ENCODE assay signal across 29 cellular contexts in the genomic region with DNA sequence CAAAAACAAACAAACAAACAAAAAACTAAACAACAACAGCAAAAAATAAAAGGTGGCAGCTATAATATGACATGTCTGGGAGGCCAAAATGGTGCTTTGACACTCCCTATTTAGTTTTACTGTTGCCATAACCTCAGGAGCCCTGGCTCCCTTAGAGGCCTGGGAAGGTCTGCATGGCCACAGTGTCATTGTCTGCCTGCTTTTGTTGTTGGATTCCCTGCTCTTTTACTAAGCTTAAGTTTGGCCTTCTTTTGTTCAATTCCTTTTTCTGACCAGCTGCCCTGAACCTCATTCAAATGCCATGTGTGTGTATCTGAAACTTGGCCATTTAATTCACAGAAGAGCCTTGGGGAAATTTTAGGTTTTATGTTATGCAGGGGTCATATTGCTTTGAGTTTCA.
"Had no signal": no experiment of that assay in that cellular context is flagged by ENCODE, and none has a peak within 500 bp of the region (broad histone marks: within the 10 kb centered on the region; RNA-seq: fewer than 3 reads in every experiment).

No MANE protein-coding gene starts in this region.

- H3K27ac Mint-ChIP-seq: activated CD4-positive, alpha-beta memory T cell treated with anti-CD3 and anti-CD28 coated beads for 36 hours; activated CD4-positive, alpha-beta T cell treated with anti-CD3 and anti-CD28 coated beads, Interleukin-2, amount 10 ng/mL, durations not matched to agents 24 days and 14 days; activated T-helper 2 cell treated with anti-CD3 and anti-CD28 coated beads, Interferon-gamma antibody, Interleukin-2, Interleukin-4, amounts not matched to agents 10 μg/mL and 5 μg/mL and 100 μg/mL, durations not matched to agents 14 hours and 24 hours and 36 hours; effector memory CD8-positive, alpha-beta T cell; immature natural killer cell; memory B cell; natural killer cell; T-helper 1 cell treated with Interleukin-12 subunit alpha and Interleukin-12 subunit beta and Interleukin-4 antibody, amounts not matched to agents 30 μg/mL and 1 μg/mL, for 36 hours had no signal

- H3K27me3 Mint-ChIP-seq: activated CD4-positive, alpha-beta memory T cell treated with anti-CD3 and anti-CD28 coated beads for 36 hours; activated CD4-positive, alpha-beta T cell treated with anti-CD3 and anti-CD28 coated beads, Interleukin-2, amount 10 ng/mL, durations not matched to agents 24 days and 14 days had no signal

- DNase-seq: activated CD4-positive, alpha-beta memory T cell treated with anti-CD3 and anti-CD28 coated beads for 36 hours; activated CD4-positive, alpha-beta T cell treated with anti-CD3 and anti-CD28 coated beads, Interleukin-2, amount 10 ng/mL, durations not matched to agents 24 days and 14 days; activated CD4-positive, CD25-positive, alpha-beta regulatory T cell treated with anti-CD3 and anti-CD28 coated beads, Interleukin-2, amount 50 U/mL, for 72 hours; activated CD8-positive, alpha-beta memory T cell treated with anti-CD3 and anti-CD28 coated beads, Interleukin-2, amount 50 U/mL, for 4 hours; activated naive CD4-positive, alpha-beta T cell; activated T-cell treated with anti-CD3 and anti-CD28 coated beads, Interleukin-2, amount 50 U/mL, for 1 hour; anterior cingulate cortex; dorsolateral prefrontal cortex; effector memory CD8-positive, alpha-beta T cell; hippocampal formation; immature natural killer cell; natural killer cell; pancreas; retina; stimulated activated CD4-positive, alpha-beta T cell treated with anti-CD3 and anti-CD28 coated beads, Interleukin-12 subunit alpha, Interleukin-12 subunit beta, amount 100 ng/mL, for 4 hours; stimulated activated CD4-positive, alpha-beta T cell treated with anti-CD3 and anti-CD28 coated beads, Interleukin-4, amount 100 ng/mL, for 1 hour; stimulated activated naive CD8-positive, alpha-beta T cell treated with anti-CD3 and anti-CD28 coated beads, Interleukin-15, Interleukin-2, amounts not matched to agents 100 U/mL and 50 U/mL, for 24 hours; T1000; testis; transverse colon; WERI-Rb-1 had no signal

- H3K27ac ChIP-seq: coronary artery, dorsolateral prefrontal cortex, gastroesophageal sphincter, pancreas, prostate gland, skin epidermis, testis, transverse colon, WERI-Rb-1 had no signal

- H3K27me3 ChIP-seq: dorsolateral prefrontal cortex, gastroesophageal sphincter, pancreas, testis, transverse colon had no signal

- H3K4me3 ChIP-seq: coronary artery, dorsolateral prefrontal cortex, gastroesophageal sphincter, pancreas, prostate gland, skin epidermis, testis, transverse colon had no signal

- H3K9me3 ChIP-seq: gastroesophageal sphincter, pancreas, prostate gland, testis, transverse colon had no signal

- H3K9me3 Mint-ChIP-seq: activated CD4-positive, alpha-beta memory T cell treated with anti-CD3 and anti-CD28 coated beads for 36 hours; activated CD4-positive, alpha-beta T cell treated with anti-CD3 and anti-CD28 coated beads, Interleukin-2, amount 10 ng/mL, durations not matched to agents 24 days and 14 days; activated naive CD4-positive, alpha-beta T cell treated with anti-CD3 and anti-CD28 coated beads, Interleukin-2, amount 50 U/mL, for 72 hours; activated T-helper 2 cell treated with anti-CD3 and anti-CD28 coated beads, Interferon-gamma antibody, Interleukin-2, Interleukin-4, amounts not matched to agents 10 μg/mL and 5 μg/mL and 100 μg/mL, durations not matched to agents 14 hours and 24 hours and 36 hours; effector memory CD8-positive, alpha-beta T cell; memory B cell; T-helper 1 cell treated with Interleukin-12 subunit alpha and Interleukin-12 subunit beta and Interleukin-4 antibody, amounts not matched to agents 30 μg/mL and 1 μg/mL, for 36 hours had no signal

- H3K36me3 Mint-ChIP-seq: activated CD4-positive, alpha-beta memory T cell treated with anti-CD3 and anti-CD28 coated beads for 36 hours; activated naive CD4-positive, alpha-beta T cell treated with anti-CD3 and anti-CD28 coated beads, Interleukin-2, amount 50 U/mL, for 72 hours; immature natural killer cell; memory B cell; natural killer cell had no signal

- H3K4me3 Mint-ChIP-seq: activated CD4-positive, alpha-beta memory T cell treated with anti-CD3 and anti-CD28 coated beads for 36 hours; activated CD4-positive, alpha-beta T cell treated with anti-CD3 and anti-CD28 coated beads, Interleukin-2, amount 10 ng/mL, durations not matched to agents 24 days and 14 days; effector memory CD8-positive, alpha-beta T cell; immature natural killer cell; memory B cell; natural killer cell; T-helper 1 cell treated with Interleukin-12 subunit alpha and Interleukin-12 subunit beta and Interleukin-4 antibody, amounts not matched to agents 30 μg/mL and 1 μg/mL, for 36 hours had no signal

- H3K36me3 ChIP-seq: gastroesophageal sphincter, pancreas, prostate gland, transverse colon, WERI-Rb-1 had no signal

- H3K4me1 ChIP-seq: gastroesophageal sphincter, pancreas, prostate gland, testis, transverse colon had no signal

- H3K4me1 Mint-ChIP-seq: immature natural killer cell, memory B cell, natural killer cell had no signal
